ENCODE assay signal across 1 cellular context in the genomic region with DNA sequence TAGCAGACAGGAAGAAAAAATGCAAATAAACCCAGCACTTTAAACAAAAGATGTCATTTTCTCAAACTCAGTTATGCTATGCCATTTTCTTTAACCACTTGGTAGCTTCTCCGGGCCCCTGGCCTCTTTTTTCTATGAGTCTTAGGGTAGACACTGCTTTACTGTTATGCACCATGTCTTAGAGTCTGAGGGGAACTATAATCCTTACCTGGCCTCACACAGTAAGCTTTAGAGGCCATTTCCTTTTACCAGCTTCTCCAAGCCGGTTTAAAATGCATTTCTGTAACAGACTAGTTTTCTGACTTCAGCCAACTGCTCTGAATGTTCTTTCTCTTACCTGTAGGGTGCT.
TF ChIP-seq lines count a peak whose summit lies in the region.

No MANE protein-coding gene starts in this region.

TF ChIP-seq in A549, 52 proteins besides CTCF, POLR2A, EP300 and RAD21 (continued from another document):
- TF ChIP-seq, protein P1, sequence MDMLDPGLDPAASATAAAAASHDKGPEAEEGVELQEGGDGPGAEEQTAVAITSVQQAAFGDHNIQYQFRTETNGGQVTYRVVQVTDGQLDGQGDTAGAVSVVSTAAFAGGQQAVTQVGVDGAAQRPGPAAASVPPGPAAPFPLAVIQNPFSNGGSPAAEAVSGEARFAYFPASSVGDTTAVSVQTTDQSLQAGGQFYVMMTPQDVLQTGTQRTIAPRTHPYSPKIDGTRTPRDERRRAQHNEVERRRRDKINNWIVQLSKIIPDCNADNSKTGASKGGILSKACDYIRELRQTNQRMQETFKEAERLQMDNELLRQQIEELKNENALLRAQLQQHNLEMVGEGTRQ (IDR thresholded peaks at IDR 0.05): no peak
- TF ChIP-seq, protein P2, sequence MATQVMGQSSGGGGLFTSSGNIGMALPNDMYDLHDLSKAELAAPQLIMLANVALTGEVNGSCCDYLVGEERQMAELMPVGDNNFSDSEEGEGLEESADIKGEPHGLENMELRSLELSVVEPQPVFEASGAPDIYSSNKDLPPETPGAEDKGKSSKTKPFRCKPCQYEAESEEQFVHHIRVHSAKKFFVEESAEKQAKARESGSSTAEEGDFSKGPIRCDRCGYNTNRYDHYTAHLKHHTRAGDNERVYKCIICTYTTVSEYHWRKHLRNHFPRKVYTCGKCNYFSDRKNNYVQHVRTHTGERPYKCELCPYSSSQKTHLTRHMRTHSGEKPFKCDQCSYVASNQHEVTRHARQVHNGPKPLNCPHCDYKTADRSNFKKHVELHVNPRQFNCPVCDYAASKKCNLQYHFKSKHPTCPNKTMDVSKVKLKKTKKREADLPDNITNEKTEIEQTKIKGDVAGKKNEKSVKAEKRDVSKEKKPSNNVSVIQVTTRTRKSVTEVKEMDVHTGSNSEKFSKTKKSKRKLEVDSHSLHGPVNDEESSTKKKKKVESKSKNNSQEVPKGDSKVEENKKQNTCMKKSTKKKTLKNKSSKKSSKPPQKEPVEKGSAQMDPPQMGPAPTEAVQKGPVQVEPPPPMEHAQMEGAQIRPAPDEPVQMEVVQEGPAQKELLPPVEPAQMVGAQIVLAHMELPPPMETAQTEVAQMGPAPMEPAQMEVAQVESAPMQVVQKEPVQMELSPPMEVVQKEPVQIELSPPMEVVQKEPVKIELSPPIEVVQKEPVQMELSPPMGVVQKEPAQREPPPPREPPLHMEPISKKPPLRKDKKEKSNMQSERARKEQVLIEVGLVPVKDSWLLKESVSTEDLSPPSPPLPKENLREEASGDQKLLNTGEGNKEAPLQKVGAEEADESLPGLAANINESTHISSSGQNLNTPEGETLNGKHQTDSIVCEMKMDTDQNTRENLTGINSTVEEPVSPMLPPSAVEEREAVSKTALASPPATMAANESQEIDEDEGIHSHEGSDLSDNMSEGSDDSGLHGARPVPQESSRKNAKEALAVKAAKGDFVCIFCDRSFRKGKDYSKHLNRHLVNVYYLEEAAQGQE (IDR thresholded peaks at IDR 0.05): no peak
- TF ChIP-seq RFX5 (IDR thresholded peaks at IDR 0.05) (no peak), MYC (IDR thresholded peaks at IDR 0.05; ENCODE audit: borderline replicate concordance, low read length) (no peak), CEBPB (IDR thresholded peaks at IDR 0.05) (no peak), RNF2 (IDR thresholded peaks at IDR 0.05; ENCODE audit: borderline replicate concordance, low read depth) (no peak), FOSB (CRISPR knock-in tag; IDR thresholded peaks at IDR 0.05) (no peak), HEYL (CRISPR knock-in tag; IDR thresholded peaks at IDR 0.05) (no peak)
- TF ChIP-seq, protein P3, sequence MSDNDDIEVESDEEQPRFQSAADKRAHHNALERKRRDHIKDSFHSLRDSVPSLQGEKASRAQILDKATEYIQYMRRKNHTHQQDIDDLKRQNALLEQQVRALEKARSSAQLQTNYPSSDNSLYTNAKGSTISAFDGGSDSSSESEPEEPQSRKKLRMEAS (IDR thresholded peaks at IDR 0.05): no peak
- TF ChIP-seq, protein P4, sequence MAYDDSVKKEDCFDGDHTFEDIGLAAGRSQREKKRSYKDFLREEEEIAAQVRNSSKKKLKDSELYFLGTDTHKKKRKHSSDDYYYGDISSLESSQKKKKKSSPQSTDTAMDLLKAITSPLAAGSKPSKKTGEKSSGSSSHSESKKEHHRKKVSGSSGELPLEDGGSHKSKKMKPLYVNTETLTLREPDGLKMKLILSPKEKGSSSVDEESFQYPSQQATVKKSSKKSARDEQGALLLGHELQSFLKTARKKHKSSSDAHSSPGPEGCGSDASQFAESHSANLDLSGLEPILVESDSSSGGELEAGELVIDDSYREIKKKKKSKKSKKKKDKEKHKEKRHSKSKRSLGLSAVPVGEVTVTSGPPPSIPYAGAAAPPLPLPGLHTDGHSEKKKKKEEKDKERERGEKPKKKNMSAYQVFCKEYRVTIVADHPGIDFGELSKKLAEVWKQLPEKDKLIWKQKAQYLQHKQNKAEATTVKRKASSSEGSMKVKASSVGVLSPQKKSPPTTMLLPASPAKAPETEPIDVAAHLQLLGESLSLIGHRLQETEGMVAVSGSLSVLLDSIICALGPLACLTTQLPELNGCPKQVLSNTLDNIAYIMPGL (CRISPR knock-in tag; IDR thresholded peaks at IDR 0.05; ENCODE audit: borderline replicate concordance): no peak
